In the genomic region with DNA sequence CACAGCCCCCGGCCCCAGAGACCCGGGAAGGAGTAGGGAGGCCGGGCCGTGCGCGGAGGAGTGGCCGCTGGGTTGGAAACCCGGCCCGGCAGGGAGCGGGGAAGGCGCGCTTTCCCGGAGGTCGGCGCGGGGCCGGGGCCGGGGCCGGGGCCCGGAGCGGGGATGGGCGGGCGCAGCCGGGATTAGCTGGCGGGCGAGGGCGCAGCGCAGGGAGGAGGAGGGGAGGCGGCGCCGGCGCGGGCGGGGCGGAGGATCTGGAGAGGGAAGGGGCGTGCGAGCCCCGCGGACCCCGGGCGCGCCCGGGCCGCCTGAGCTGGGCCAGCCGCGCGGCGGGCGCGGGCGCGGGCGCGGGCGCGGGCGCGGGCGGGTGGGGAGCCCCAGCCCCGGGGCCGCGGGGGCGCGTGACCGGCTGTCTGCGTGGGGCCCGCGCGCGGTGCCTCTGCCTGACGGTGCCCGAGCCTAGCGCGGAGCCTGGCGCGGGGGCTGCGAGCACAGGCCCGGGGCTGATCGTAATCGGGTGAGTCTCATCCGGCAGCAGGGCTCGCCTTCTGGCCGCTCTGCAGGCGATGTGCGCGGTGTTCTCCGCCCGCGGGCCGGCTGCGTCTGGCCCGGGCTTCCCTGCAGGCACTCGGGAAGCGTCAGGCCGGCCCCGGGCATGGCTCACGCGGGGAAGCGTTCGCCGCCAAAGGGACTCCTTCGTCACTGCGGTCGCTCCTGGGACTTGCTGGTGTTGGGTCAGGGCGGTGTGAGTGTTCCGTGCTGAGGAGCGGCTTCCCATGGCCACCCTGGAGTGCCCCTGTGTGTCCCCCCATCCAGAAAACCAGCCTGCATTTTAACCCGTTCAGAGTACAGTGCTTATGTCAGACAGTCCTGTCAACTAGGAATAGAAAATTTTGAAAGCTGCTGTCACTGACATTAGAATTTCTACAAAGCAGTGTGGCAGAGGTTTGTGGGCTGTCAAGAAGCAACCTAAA, we compare ENCODE assay signal across 8 cellular contexts. TPM values are rescaled to one million over a fixed set of nuclear protein-coding genes. Genes with fewer than 3 reads are reported as not detected.
DNase-seq lines count a peak whose midpoint lies in the region; ATAC-seq and TF ChIP-seq lines count a peak whose summit lies in the region.

No MANE protein-coding gene starts in this region.

- peak; percentile 21 for ATAC-seq in GM18873 (IDR thresholded peaks at IDR 0.05; ENCODE audit: low FRiP score, unreplicated experiment)
- ATAC-seq in HG03175 (IDR thresholded peaks at IDR 0.05; ENCODE audit: unreplicated experiment), result peak; percentile 38

- TF ChIP-seq CTCF in AG09309 (IDR thresholded peaks at IDR 0.05; ENCODE audit: control insufficient read depth, insufficient read depth, low read depth, low read length, missing control alignments), result no peak
- TF ChIP-seq CTCF in WERI-Rb-1 (IDR thresholded peaks at IDR 0.05; ENCODE audit: low read depth, low read length), result no peak
- no peak for TF ChIP-seq CTCF in thyroid gland (IDR thresholded peaks at IDR 0.05)

- TF ChIP-seq POLR2A in thyroid gland (IDR thresholded peaks at IDR 0.05), result no peak

- 1 to 2% methylated on average over 53 to 103 of the region's 108 CpGs for WGBS in esophagus, 2 donors
- WGBS in thyroid gland, 2 donors, result 0 to 1% methylated on average over 9 to 12 of the region's 108 CpGs

- H3K4me1 ChIP-seq in esophagus (ENCODE audit: control insufficient read depth in 2 of 2, insufficient read depth in 2 of 2, low read length in 1 of 2) (peaks cover 2 to 3% of the 10 kb centered on the region in 2 donors), thyroid gland (peaks cover 0 to 6% of the 10 kb centered on the region in 2 donors)

- intact Hi-C loops in thyroid gland (cut with DNase I), result no loop called here

- peak overlapping the region; percentile 55; the same call in 1 of the 2 replicates for H3K27ac ChIP-seq in WERI-Rb-1
- H3K27ac ChIP-seq in esophagus (ENCODE audit: low read depth in 2 of 2, low read length in 1 of 2), result peak overlapping the region; percentile 72 to 78
- peak overlapping the region; percentile 22 to 75 (median 65) for H3K27ac ChIP-seq in thyroid gland

- H3K4me3 ChIP-seq in AG09309 (ENCODE audit: control insufficient read depth, low read depth, low read length) (peak overlapping the region; percentile 54), WERI-Rb-1 (ENCODE audit: low read depth, low read length) (peak overlapping the region; percentile 55), esophagus (ENCODE audit: low read depth in 1 of 2, low read length in 2 of 2) (peak overlapping the region; percentile 64 to 66), thyroid gland (replicated peaks in 1 of 3) (peak overlapping the region in 2 of 3 donors; percentile 43 to 50)

- H3K9me3 ChIP-seq in WERI-Rb-1 (ENCODE audit: severe bottlenecking) (no peaks in the 10 kb centered on the region), esophagus (ENCODE audit: control insufficient read depth in 2 of 2, insufficient read depth in 1 of 2, low read depth in 1 of 2, low read length in 1 of 2) (peaks cover 0 to 2% of the 10 kb centered on the region in 2 donors), thyroid gland (no peaks in the 10 kb centered on the region)

- DNase-seq in AG09309 (ENCODE audit: low read depth) (no peak), WERI-Rb-1 (peak; percentile 80), mucosa of gallbladder (ENCODE audit: low spot score) (peak; percentile 55), thyroid gland (peak; percentile 56 to 58), SKM-1 (lab: John Stamatoyannopoulos, UW; ENCODE audit: unreplicated experiment) (no peak)

- H3K36me3 ChIP-seq in WERI-Rb-1 (no peaks in the 10 kb centered on the region), esophagus (ENCODE audit: control insufficient read depth in 2 of 2, insufficient read depth in 2 of 2, low read length in 1 of 2) (no peaks in the 10 kb centered on the region), thyroid gland (no peaks in the 10 kb centered on the region)

- H3K27me3 ChIP-seq in WERI-Rb-1 (ENCODE audit: insufficient read depth, low read depth, severe bottlenecking) (peaks cover 51% of the 10 kb centered on the region), esophagus (ENCODE audit: control insufficient read depth in 1 of 2, insufficient read depth in 2 of 2, low read length in 2 of 2) (no peaks in the 10 kb centered on the region), thyroid gland (no peaks in the 10 kb centered on the region)

RNA-seq across cellular contexts. Expression of a gene that starts 40.4 kb away (rescaled TPM):
- 1 to 10 TPM; 3.2 to 6.7 TPM for polyA plus RNA-seq in esophagus
- total RNA-seq in mucosa of gallbladder (38.2 TPM), thyroid gland (10 to 100 TPM in 2 of 4 donors, 1 to 10 TPM in 2; 8.1 to 13.4 (median 9.7) TPM)

RNA-seq across cellular contexts. Expression of a gene that starts 46.5 kb away (rescaled TPM):
- 1 to 10 TPM; 4.4 to 6.4 TPM for polyA plus RNA-seq in esophagus
- total RNA-seq in mucosa of gallbladder (96.4 TPM), thyroid gland (10 to 100 TPM; 36.6 to 66.9 (median 48.2) TPM)

Comparison
In these comparisons a context has a peak if more than half of its experiments do, and no peak if none do; other contexts are left out.
1. DNase-seq: peak in WERI-Rb-1 (single experiment), mucosa of gallbladder (single experiment) and thyroid gland (2 of 2); none in AG09309 (single experiment) and SKM-1 (single experiment).
2. Peak in every context shown above with its lines, with median percentiles within 50 percentile points of each other: H3K4me3 ChIP-seq and H3K27ac ChIP-seq.